Comparison of ENCODE assay signal across 8 cellular contexts in genomic region chr10:129958118-129958685, GRCh38. TPM values are rescaled to one million over a fixed set of nuclear protein-coding genes. Genes with fewer than 3 reads are reported as not detected.
A peak's percentile ranks its signal among the peaks of the same experiment; 100 is the strongest.
DNase-seq lines count a peak whose midpoint lies in the region; ATAC-seq and TF ChIP-seq lines count a peak whose summit lies in the region.

No MANE protein-coding gene starts in this region.

- H3K27me3 ChIP-seq in hepatocyte: peaks cover 91% of the 10 kb centered on the region
- peaks cover 25% of the 10 kb centered on the region; the same call in 1 of the 2 replicates for H3K27me3 ChIP-seq in PC-9 (ENCODE audit: insufficient read depth, low read depth)

- TF ChIP-seq CTCF in hepatocyte (IDR thresholded peaks at IDR 0.05; ENCODE audit: poor library complexity): peak; percentile 45
- TF ChIP-seq CTCF in PC-9 (conservative IDR thresholded peaks at IDR 0.05): no peak

- H3K9me3 Mint-ChIP-seq in activated CD4-positive, alpha-beta T cell treated with anti-CD3 and anti-CD28 coated beads, Interleukin-2, amount 10 ng/mL, durations not matched to agents 24 days and 14 days: peaks cover 13% of the 10 kb centered on the region
- H3K9me3 Mint-ChIP-seq in activated CD4-positive, alpha-beta memory T cell treated with anti-CD3 and anti-CD28 coated beads, Interleukin-2, amount 10 ng/mL, durations not matched to agents 7 days and 5 days: no peaks in the 10 kb centered on the region
- peaks cover 0 to 2% of the 10 kb centered on the region in 2 donors for H3K9me3 Mint-ChIP-seq in stimulated activated naive B cell treated with anti-CD40 and anti-IgM and Interleukin-4, amounts not matched to agents 10 μg/mL and 1 μg/mL and 100 μg/mL, for 72 hours

- H3K9me3 ChIP-seq in hepatocyte (ENCODE audit: low read depth) (no peaks in the 10 kb centered on the region), PC-9 (ENCODE audit: insufficient read depth, low read depth) (no peaks in the 10 kb centered on the region)

- peak overlapping the region; percentile 79 for H3K27ac Mint-ChIP-seq in activated CD4-positive, alpha-beta T cell treated with anti-CD3 and anti-CD28 coated beads, Interleukin-2, amount 10 ng/mL, durations not matched to agents 24 days and 14 days
- H3K27ac Mint-ChIP-seq in activated CD4-positive, alpha-beta memory T cell treated with anti-CD3 and anti-CD28 coated beads, Interleukin-2, amount 10 ng/mL, durations not matched to agents 7 days and 5 days: peak overlapping the region; percentile 16
- H3K27ac Mint-ChIP-seq in stimulated activated naive B cell treated with anti-CD40 and anti-IgM and Interleukin-4, amounts not matched to agents 10 μg/mL and 1 μg/mL and 100 μg/mL, for 72 hours: peak overlapping the region; percentile 81

- H3K27ac ChIP-seq in hepatocyte: no peak overlapping the region
- no peak overlapping the region for H3K27ac ChIP-seq in PC-9

- H3K36me3 ChIP-seq in hepatocyte (replicated peaks; ENCODE audit: insufficient read depth, low read depth) (no peaks in the 10 kb centered on the region), PC-9 (ENCODE audit: low read depth) (no peaks in the 10 kb centered on the region)

- WGBS in hepatocyte (ENCODE audit: low lambda C conversion rate, missing lambda C conversion rate): 17% methylated on average over 20 of the region's 20 CpGs

- H3F3A ChIP-seq in PC-9 (ENCODE audit: insufficient read depth, low read depth): no peaks in the 10 kb centered on the region

- H3K4me2 ChIP-seq in hepatocyte (peak overlapping the region; percentile 75), PC-9 (no peak overlapping the region)

- CTCF ChIA-PET in activated CD4-positive, alpha-beta memory T cell treated with anti-CD3 and anti-CD28 coated beads, Interleukin-2, amount 10 ng/mL, durations not matched to agents 7 days and 5 days (lab: Charles Lee): no interaction called here
- CTCF ChIA-PET in PC-9 (lab: Charles Lee): no interaction called here

- peaks cover 69% of the 10 kb centered on the region for H3K27me3 Mint-ChIP-seq in activated CD4-positive, alpha-beta T cell treated with anti-CD3 and anti-CD28 coated beads, Interleukin-2, amount 10 ng/mL, durations not matched to agents 24 days and 14 days
- H3K27me3 Mint-ChIP-seq in activated CD4-positive, alpha-beta memory T cell treated with anti-CD3 and anti-CD28 coated beads, Interleukin-2, amount 10 ng/mL, durations not matched to agents 7 days and 5 days: peaks cover 61% of the 10 kb centered on the region
- H3K27me3 Mint-ChIP-seq in stimulated activated naive B cell treated with anti-CD40 and anti-IgM and Interleukin-4, amounts not matched to agents 10 μg/mL and 1 μg/mL and 100 μg/mL, for 72 hours: peaks cover 50 to 81% of the 10 kb centered on the region in 2 donors

- H3K4me3 Mint-ChIP-seq in activated CD4-positive, alpha-beta T cell treated with anti-CD3 and anti-CD28 coated beads, Interleukin-2, amount 10 ng/mL, durations not matched to agents 24 days and 14 days: peak overlapping the region; percentile 59
- H3K4me3 Mint-ChIP-seq in activated CD4-positive, alpha-beta memory T cell treated with anti-CD3 and anti-CD28 coated beads, Interleukin-2, amount 10 ng/mL, durations not matched to agents 7 days and 5 days: peak overlapping the region; percentile 30
- H3K4me3 Mint-ChIP-seq in stimulated activated naive B cell treated with anti-CD40 and anti-IgM and Interleukin-4, amounts not matched to agents 10 μg/mL and 1 μg/mL and 100 μg/mL, for 72 hours: peak overlapping the region; percentile 56 to 69

- H3K4me1 Mint-ChIP-seq in activated CD4-positive, alpha-beta T cell treated with anti-CD3 and anti-CD28 coated beads, Interleukin-2, amount 10 ng/mL, durations not matched to agents 24 days and 14 days: peaks cover 12% of the 10 kb centered on the region
- H3K4me1 Mint-ChIP-seq in activated CD4-positive, alpha-beta memory T cell treated with anti-CD3 and anti-CD28 coated beads, Interleukin-2, amount 10 ng/mL, durations not matched to agents 7 days and 5 days: peaks cover 12% of the 10 kb centered on the region
- H3K4me1 Mint-ChIP-seq in stimulated activated naive B cell treated with anti-CD40 and anti-IgM and Interleukin-4, amounts not matched to agents 10 μg/mL and 1 μg/mL and 100 μg/mL, for 72 hours: peaks cover 9 to 26% of the 10 kb centered on the region in 2 donors

- H2AFZ ChIP-seq in hepatocyte: no peak overlapping the region
- H2AFZ ChIP-seq in PC-9: no peak overlapping the region

- no peak for DNase-seq in activated CD4-positive, alpha-beta T cell treated with anti-CD3 and anti-CD28 coated beads, Interleukin-2, amount 10 ng/mL, durations not matched to agents 24 days and 14 days
- no peak for DNase-seq in activated CD4-positive, alpha-beta T cell treated with anti-CD3 and anti-CD28 coated beads, Interleukin-2, amount 50 U/mL, for 48 hours
- no peak for DNase-seq in activated CD4-positive, alpha-beta memory T cell treated with anti-CD3 and anti-CD28 coated beads, Interleukin-2, amount 10 ng/mL, durations not matched to agents 7 days and 5 days
- DNase-seq in hepatocyte (ENCODE audit: low spot score) (no peak), dedifferentiated amniotic fluid mesenchymal stem cell (ENCODE audit: extremely low spot score) (no peak), PC-9 (no peak)
- no peak for DNase-seq in stimulated activated naive B cell treated with anti-CD40 and anti-IgM and Interleukin-4, amounts not matched to agents 10 μg/mL and 1 μg/mL and 100 μg/mL, for 72 hours

- no TSS peak for BruUV-seq in PC-9 (replicated peaks; lab: Mats Ljungman, UMichigan)

- intact Hi-C loops in activated CD4-positive, alpha-beta T cell treated with anti-CD3 and anti-CD28 coated beads, Interleukin-2, amount 10 ng/mL, durations not matched to agents 24 days and 14 days (cut with micrococcal nuclease): no loop called here
- intact Hi-C loops in PC-9 (cut with micrococcal nuclease; ENCODE audit: unreplicated experiment): no loop called here

- H3K36me3 Mint-ChIP-seq in activated CD4-positive, alpha-beta T cell treated with anti-CD3 and anti-CD28 coated beads, Interleukin-2, amount 10 ng/mL, durations not matched to agents 24 days and 14 days (ENCODE audit: low read depth): peaks cover 13% of the 10 kb centered on the region
- peaks cover 6% of the 10 kb centered on the region for H3K36me3 Mint-ChIP-seq in activated CD4-positive, alpha-beta memory T cell treated with anti-CD3 and anti-CD28 coated beads, Interleukin-2, amount 10 ng/mL, durations not matched to agents 7 days and 5 days (ENCODE audit: low read depth)
- peaks cover 6% of the 10 kb centered on the region in 2 donors for H3K36me3 Mint-ChIP-seq in stimulated activated naive B cell treated with anti-CD40 and anti-IgM and Interleukin-4, amounts not matched to agents 10 μg/mL and 1 μg/mL and 100 μg/mL, for 72 hours

- H3K4me1 ChIP-seq in hepatocyte (ENCODE audit: insufficient read depth): peaks cover 24% of the 10 kb centered on the region
- H3K4me1 ChIP-seq in PC-9 (replicated peaks; ENCODE audit: insufficient read depth): no peaks in the 10 kb centered on the region

- ATAC-seq in stimulated activated naive B cell treated with anti-CD40 and anti-IgM and Interleukin-4, amounts not matched to agents 10 μg/mL and 1 μg/mL and 100 μg/mL, for 72 hours (replicated peaks): no peak
- no peak for ATAC-seq in HG03354 (IDR thresholded peaks at IDR 0.05; ENCODE audit: poor library complexity, severe bottlenecking, unreplicated experiment)

- no peak overlapping the region for H3K4me3 ChIP-seq in hepatocyte
- no peak overlapping the region for H3K4me3 ChIP-seq in PC-9

- no peaks in the 10 kb centered on the region for H3K9me2 ChIP-seq in hepatocyte (replicated peaks; ENCODE audit: insufficient read depth)
- H3K9me2 ChIP-seq in PC-9 (ENCODE audit: insufficient read depth): no peaks in the 10 kb centered on the region

- POLR2A ChIA-PET in activated CD4-positive, alpha-beta memory T cell treated with anti-CD3 and anti-CD28 coated beads, Interleukin-2, amount 10 ng/mL, durations not matched to agents 7 days and 5 days (lab: Charles Lee): no interaction called here
- POLR2A ChIA-PET in PC-9 (lab: Charles Lee; ENCODE audit: unreplicated experiment): no interaction called here

- H4K20me1 ChIP-seq in hepatocyte (ENCODE audit: insufficient read depth, poor library complexity, severe bottlenecking) (no peaks in the 10 kb centered on the region), PC-9 (ENCODE audit: insufficient read depth) (no peaks in the 10 kb centered on the region)

- H3K79me2 ChIP-seq in hepatocyte (no peaks in the 10 kb centered on the region), PC-9 (ENCODE audit: low read depth) (no peaks in the 10 kb centered on the region)

RNA-seq across cellular contexts. Expression of gene EBF3, which starts 5.9 kb away (rescaled TPM):
- not detected in 2 replicates for total RNA-seq in activated CD4-positive, alpha-beta T cell treated with anti-CD3 and anti-CD28 coated beads, Interleukin-2, amount 10 ng/mL, durations not matched to agents 24 days and 14 days
- total RNA-seq in activated CD4-positive, alpha-beta memory T cell treated with anti-CD3 and anti-CD28 coated beads, Interleukin-2, amount 10 ng/mL, durations not matched to agents 7 days and 5 days: not detected
- total RNA-seq in hepatocyte (0.40 and 0.77 TPM in 2 replicates), PC-9 (2021) (not detected in 2 replicates)
- 0.15 and 0.22 TPM in 2 replicates for polyA plus RNA-seq in hepatocyte

Comparison
In these comparisons a context has a peak if more than half of its experiments do, and no peak if none do; other contexts are left out.
1. H3K27ac Mint-ChIP-seq: peak in every context shown above with its lines; median percentile 81 in stimulated activated naive B cell treated with anti-CD40 and anti-IgM and Interleukin-4, amounts not matched to agents 10 μg/mL and 1 μg/mL and 100 μg/mL, for 72 hours; 79 in activated CD4-positive, alpha-beta T cell treated with anti-CD3 and anti-CD28 coated beads, Interleukin-2, amount 10 ng/mL, durations not matched to agents 24 days and 14 days; 16 in activated CD4-positive, alpha-beta memory T cell treated with anti-CD3 and anti-CD28 coated beads, Interleukin-2, amount 10 ng/mL, durations not matched to agents 7 days and 5 days.